Comparison of ENCODE assay signal across 14 cellular contexts in the genomic region with DNA sequence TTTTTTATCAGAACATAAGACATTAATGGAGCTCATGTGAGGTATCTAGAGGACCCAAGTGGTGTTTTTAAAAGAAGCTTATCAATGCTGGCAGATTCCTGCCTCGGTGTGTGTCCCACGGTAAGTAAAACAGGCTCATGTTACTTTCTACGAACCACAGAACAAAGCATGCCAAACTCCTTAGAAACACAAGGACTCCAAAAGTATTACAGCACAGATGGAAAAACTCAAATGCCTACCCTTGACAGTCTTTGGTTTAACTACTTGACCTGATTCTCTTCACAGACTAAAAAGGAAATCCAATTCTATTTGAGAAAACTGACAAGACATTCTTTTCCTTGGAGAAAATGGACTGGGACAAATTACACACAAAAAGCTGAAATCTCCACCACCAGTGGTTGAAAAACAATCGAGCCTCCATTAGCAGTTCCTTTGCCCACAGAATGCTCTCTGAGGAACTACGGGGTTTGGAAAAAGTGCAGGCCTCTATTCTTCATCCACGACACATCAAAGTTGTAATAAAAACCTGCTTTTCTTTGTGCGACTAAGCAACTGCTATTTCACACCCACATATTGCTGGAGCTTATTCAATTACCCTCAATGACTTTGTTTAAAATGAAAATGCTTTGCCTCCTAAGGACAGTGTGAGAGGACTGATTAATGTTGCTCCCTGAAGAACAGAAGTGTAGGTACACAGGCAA. TPM values are rescaled to one million over a fixed set of nuclear protein-coding genes. Genes with fewer than 3 reads are reported as not detected.
DNase-seq lines count a peak whose midpoint lies in the region; ATAC-seq and TF ChIP-seq lines count a peak whose summit lies in the region.
"Had no signal": no experiment of that assay in that cellular context is flagged by ENCODE, and none has a peak within 500 bp of the region (broad histone marks: within the 10 kb centered on the region; RNA-seq: fewer than 3 reads in every experiment).

No MANE protein-coding gene starts in this region.

- H3K4me2 ChIP-seq in parathyroid adenoma (ENCODE audit: low read length), result no peak overlapping the region

- H3K9me3 ChIP-seq in adipocyte (ENCODE audit: control insufficient read depth, low read length) (no peaks in the 10 kb centered on the region), parathyroid adenoma (ENCODE audit: control insufficient read depth, low read length) (no peaks in the 10 kb centered on the region)
- H3K9me3 ChIP-seq: spleen, testis had no signal

- no peaks in the 10 kb centered on the region for H3K79me2 ChIP-seq in parathyroid adenoma

- no peak for TF ChIP-seq CTCF in parathyroid adenoma (IDR thresholded peaks at IDR 0.05)

- peak; percentile 24 for DNase-seq in G401 (ENCODE audit: low spot score)
- peak; percentile 73 for DNase-seq in adipocyte (ENCODE audit: low read depth)
- DNase-seq in fibroblast of peridontal ligament (ENCODE audit: extremely low read depth), result peak; percentile 13
- DNase-seq in H7, result no peak
- no peak for DNase-seq in RKO (ENCODE audit: low spot score)
- DNase-seq: activated naive CD4-positive, alpha-beta T cell; NCI-H1092; NCI-H510A treated with DMSO at 0.1 percent for 48 hours; spleen; testis had no signal

- H3K4me1 ChIP-seq in adipocyte (ENCODE audit: control insufficient read depth, insufficient read depth, low read length) (peaks cover 9% of the 10 kb centered on the region), parathyroid adenoma (no peaks in the 10 kb centered on the region)

- ATAC-seq in HG03439 (IDR thresholded peaks at IDR 0.05; ENCODE audit: unreplicated experiment) (no peak), GM19035 (IDR thresholded peaks at IDR 0.05; ENCODE audit: unreplicated experiment) (no peak)

- H3K27me3 ChIP-seq in adipocyte (replicated peaks; ENCODE audit: control insufficient read depth, insufficient read depth, low read length) (peaks cover 14% of the 10 kb centered on the region), parathyroid adenoma (ENCODE audit: control insufficient read depth, insufficient read depth, low read length) (no peaks in the 10 kb centered on the region), H7 (ENCODE audit: control insufficient read depth, insufficient read depth, low read length) (peaks cover 14% of the 10 kb centered on the region)
- H3K27me3 ChIP-seq: testis had no signal

- H3K9ac ChIP-seq in adipocyte (ENCODE audit: low read length) (no peak overlapping the region), parathyroid adenoma (no peak overlapping the region)

- H3K4me3 ChIP-seq in adipocyte (ENCODE audit: low read length), result no peak overlapping the region
- no peak overlapping the region for H3K4me3 ChIP-seq in parathyroid adenoma (ENCODE audit: low read depth, low read length)
- no peak overlapping the region for H3K4me3 ChIP-seq in H7 (ENCODE audit: insufficient read depth, low read depth, low read length)
- H3K4me3 ChIP-seq: spleen, testis had no signal

- H3K36me3 ChIP-seq in adipocyte (ENCODE audit: control insufficient read depth, insufficient read depth, low read length, severe bottlenecking) (no peaks in the 10 kb centered on the region), parathyroid adenoma (ENCODE audit: control insufficient read depth, insufficient read depth, low read length) (no peaks in the 10 kb centered on the region), H7 (replicated peaks; ENCODE audit: control insufficient read depth, insufficient read depth, low read length) (no peaks in the 10 kb centered on the region)
- H3K36me3 ChIP-seq: spleen had no signal

- H3K27ac ChIP-seq in parathyroid adenoma, result no peak overlapping the region
- H3K27ac ChIP-seq: spleen had no signal

- peak overlapping the region; percentile 0 for H2AFZ ChIP-seq in parathyroid adenoma

- in situ Hi-C loops in G401 (cut with HindIII; ENCODE audit: low sequenced_read_pairs), result no loop called here

RNA-seq across cellular contexts. Expression of gene METTL24, which starts 5.4 kb away (rescaled TPM):
- total RNA-seq in G401 (2014; rRNA removed; shearing (Covaris generic)), result 1.8 and 2.6 TPM in 2 replicates
- 0.41 and 0.69 TPM in 2 replicates for total RNA-seq in H7 (2014; rRNA removed; shearing (Covaris generic))
- total RNA-seq: activated CD8-positive, alpha-beta memory T cell treated with anti-CD3 and anti-CD28 coated beads for 36 hours had no signal

Comparison
In these comparisons a context has a peak if more than half of its experiments do, and no peak if none do; other contexts are left out.
1. DNase-seq: peak in G401 (single experiment), adipocyte (single experiment) and fibroblast of peridontal ligament (single experiment); none in H7 (single experiment) and RKO (single experiment).